ENCODE assay signal across 10 cellular contexts in the genomic region with DNA sequence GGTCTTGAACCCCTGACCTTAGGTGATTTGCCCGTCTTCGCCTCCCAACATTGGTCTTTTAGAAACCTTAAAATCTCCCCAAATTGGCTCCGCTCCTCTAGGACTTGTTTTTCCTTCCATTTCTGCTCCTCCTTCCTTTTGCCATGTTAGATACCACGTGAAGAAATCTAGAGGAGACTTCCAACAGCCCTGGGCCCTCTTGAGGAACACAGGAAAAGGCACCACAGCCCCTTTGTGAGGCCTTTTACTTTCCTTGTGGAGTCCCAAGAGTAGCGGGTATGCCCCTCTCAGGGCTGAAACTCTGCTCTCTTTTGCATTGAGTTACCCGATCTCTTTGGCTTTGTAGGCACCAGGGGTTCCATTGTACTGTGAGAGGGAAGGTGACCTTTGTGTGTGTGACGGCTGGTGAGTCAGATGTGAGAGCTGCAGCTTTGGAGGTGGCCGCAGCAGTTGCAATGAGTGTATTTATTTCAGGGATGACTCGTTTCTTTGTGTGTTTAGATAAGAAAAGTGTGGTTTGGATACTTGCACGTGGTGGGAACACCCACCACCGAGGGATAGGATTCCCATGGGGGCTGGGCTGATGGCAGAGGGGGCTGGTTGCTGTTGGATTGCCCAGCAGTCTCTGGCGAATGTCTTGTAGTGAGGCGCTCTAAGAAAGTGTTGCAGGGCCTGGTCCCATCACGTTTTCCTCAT.
A peak's percentile ranks its signal among the peaks of the same experiment; 100 is the strongest.
DNase-seq lines count a peak whose midpoint lies in the region; ATAC-seq, FAIRE-seq and TF ChIP-seq lines count a peak whose summit lies in the region.
"Had no signal": no experiment of that assay in that cellular context is flagged by ENCODE, and none has a peak within 500 bp of the region (broad histone marks: within the 10 kb centered on the region; RNA-seq: fewer than 3 reads in every experiment).

No MANE protein-coding gene starts in this region.

- DNase-seq in BJ (ENCODE audit: low read depth) (peak; percentile 76), HTR-8/SVneo (ENCODE audit: insufficient read length, low spot score) (peak; percentile 71), adrenal gland (peak in 6 of 7 donors; percentile 54 to 76 (median 62)), HepG2 (ENCODE audit: low spot score) (peak; percentile 80), HuH-7 (ENCODE audit: low spot score) (no peak)
- no peak for DNase-seq in CD8-positive, alpha-beta T cell
- DNase-seq in activated CD8-positive, alpha-beta memory T cell treated with anti-CD3 and anti-CD28 coated beads, Interleukin-2, amount 50 U/mL, for 48 hours = no peak

- H3K9me3 Mint-ChIP-seq in CD8-positive, alpha-beta T cell = no peaks in the 10 kb centered on the region
- H3K9me3 Mint-ChIP-seq: dendritic cell treated with granulocyte-macrophage colony-stimulating factor and Interleukin-4, amounts not matched to agents 40 ng/mL and 50 ng/mL, for 4 days had no signal

- H2AFZ ChIP-seq in HepG2 (ENCODE audit: low read length) = no peak overlapping the region

- POLR2A ChIA-PET in BJ (lab: Charles Lee) (no interaction called here), HepG2 (lab: Yijun Ruan, JAX) (no interaction called here)
- POLR2A ChIA-PET in CD8-positive, alpha-beta T cell (lab: Charles Lee) = no interaction called here

- BruUV-seq in HepG2 (replicated peaks; lab: Mats Ljungman, UMichigan) = no TSS peak

- CTCF ChIA-PET in BJ (lab: Yijun Ruan, JAX) (interaction anchor here (1.1 kb wide), 1 partner anchor 26 kb away, joined by 3 read pairs; no protein-coding TSS in a partner anchor), HepG2 (lab: Yijun Ruan, JAX; ENCODE audit: low intra/inter-chr PET ratio, low total read pairs) (no interaction called here)
- CTCF ChIA-PET in CD8-positive, alpha-beta T cell (lab: Charles Lee) = no interaction called here

- TF ChIP-seq CTCF in BJ (IDR thresholded peaks at IDR 0.05; ENCODE audit: insufficient read depth, low read depth, low read length) (no peak), adrenal gland (IDR thresholded peaks at IDR 0.05) (no peak), HepG2 (CRISPR knock-in tag; IDR thresholded peaks at IDR 0.05) (no peak)
- no peak for TF ChIP-seq CTCF in CD8-positive, alpha-beta T cell (IDR thresholded peaks at IDR 0.05)

- H3K4me1 ChIP-seq in adrenal gland (replicated peaks in 1 of 2) = no peaks in the 10 kb centered on the region
- peaks cover 13% of the 10 kb centered on the region for H3K4me1 ChIP-seq in HepG2 (ENCODE audit: insufficient read depth, low read length)
- no peaks in the 10 kb centered on the region for H3K4me1 ChIP-seq in CD8-positive, alpha-beta T cell (ENCODE audit: insufficient read depth, low read length)

- H3K9me3 ChIP-seq in adrenal gland (replicated peaks in 1 of 3) (no peaks in the 10 kb centered on the region), HepG2 (ENCODE audit: low read length) (no peaks in the 10 kb centered on the region)
- H3K9me3 ChIP-seq in CD8-positive, alpha-beta T cell (ENCODE audit: low read length) = no peaks in the 10 kb centered on the region
- H3K9me3 ChIP-seq: thoracic aorta had no signal

- peak overlapping the region; percentile 9 for H3K4me2 ChIP-seq in HepG2 (ENCODE audit: low read depth, low read length)

- no peaks in the 10 kb centered on the region for H3K36me3 Mint-ChIP-seq in CD8-positive, alpha-beta T cell

- H3K9ac ChIP-seq in HepG2 (ENCODE audit: insufficient read depth, low read depth, low read length) = no peak overlapping the region

- H3K27ac ChIP-seq in adrenal gland (peak overlapping the region in 2 of 5 donors; percentile 10 to 23), HepG2 (ENCODE audit: extremely low read length, insufficient read depth, low read length) (no peak overlapping the region)
- no peak overlapping the region for H3K27ac ChIP-seq in CD8-positive, alpha-beta T cell (ENCODE audit: low read depth, low read length)
- H3K27ac ChIP-seq: thoracic aorta had no signal

- H3K4me3 ChIP-seq in BJ (ENCODE audit: low read depth, low read length) (no peak overlapping the region), adrenal gland (no peak overlapping the region), HepG2 (replicated peaks in 1 of 3; ENCODE audit: insufficient read depth in 1 of 3, low read depth in 2 of 3, low read length in 3 of 3) (no peak overlapping the region)
- no peak overlapping the region for H3K4me3 ChIP-seq in CD8-positive, alpha-beta T cell (ENCODE audit: low read depth, low read length)
- H3K4me3 ChIP-seq: thoracic aorta had no signal

- H3K79me2 ChIP-seq in HepG2 (ENCODE audit: insufficient read depth, low read length) = no peaks in the 10 kb centered on the region

- TF ChIP-seq EP300 in HepG2 (IDR thresholded peaks at IDR 0.05; ENCODE audit: low read depth in 2 of 2, low read length in 2 of 2) (no peak), HepG2 (CRISPR knock-in tag; IDR thresholded peaks at IDR 0.05; ENCODE audit: borderline replicate concordance) (no peak; the same call in 1 of the 2 replicates)

- no peaks in the 10 kb centered on the region for H3K36me3 ChIP-seq in BJ (ENCODE audit: control insufficient read depth, insufficient read depth, low read length)
- no peaks in the 10 kb centered on the region for H3K36me3 ChIP-seq in adrenal gland (replicated peaks in 1 of 2)
- no peaks in the 10 kb centered on the region for H3K36me3 ChIP-seq in HepG2 (replicated peaks in 1 of 2; ENCODE audit: control insufficient read depth in 1 of 2, insufficient read depth in 2 of 2, low read length in 2 of 2)
- H3K36me3 ChIP-seq in CD8-positive, alpha-beta T cell (ENCODE audit: insufficient read depth, low read length) = no peaks in the 10 kb centered on the region
- H3K36me3 ChIP-seq: thoracic aorta had no signal

- ATAC-seq in HepG2 (peak; percentile 98), HG02870 (IDR thresholded peaks at IDR 0.05; ENCODE audit: unreplicated experiment) (no peak)
- ATAC-seq in CD8-positive, alpha-beta T cell = no peak

- 71 to 73% (median 72%) methylated on average over 14 of the region's 14 CpGs for WGBS in adrenal gland, 4 donors
- WGBS in HepG2 (ENCODE audit: low lambda C conversion rate) = 35% methylated on average over 14 of the region's 14 CpGs

- no peaks in the 10 kb centered on the region for H3K4me1 Mint-ChIP-seq in CD8-positive, alpha-beta T cell (ENCODE audit: low read depth)

- H3K27ac Mint-ChIP-seq in CD8-positive, alpha-beta T cell = no peak overlapping the region
- H3K27ac Mint-ChIP-seq: dendritic cell treated with granulocyte-macrophage colony-stimulating factor and Interleukin-4, amounts not matched to agents 40 ng/mL and 50 ng/mL, for 4 days had no signal

- H4K20me1 ChIP-seq in HepG2 (ENCODE audit: insufficient read depth, low read length) = no peaks in the 10 kb centered on the region

- TF ChIP-seq RAD21 in HepG2 (CRISPR knock-in tag; IDR thresholded peaks at IDR 0.05) = no peak

- intact Hi-C loops in adrenal gland (cut with DNase I) (no loop called here), HepG2 (cut with micrococcal nuclease; ENCODE audit: unreplicated experiment) (loop anchor here (1.0 kb wide), 1 partner anchor 215 kb away; no protein-coding TSS in a partner anchor)
- intact Hi-C loops in CD8-positive, alpha-beta T cell (cut with DNase I, micrococcal nuclease) = no loop called here

- no peak for FAIRE-seq in HTR-8/SVneo (lab: Jason Lieb, UNC)
- FAIRE-seq in HepG2 (lab: Jason Lieb, UNC) = peak; percentile 74

- TF ChIP-seq POLR2A in adrenal gland (IDR thresholded peaks at IDR 0.05) = no peak
- TF ChIP-seq POLR2A in HepG2 (IDR thresholded peaks at IDR 0.05; ENCODE audit: insufficient read depth in 1 of 2, low read depth in 2 of 2, low read length in 2 of 2) = no peak

- no peaks in the 10 kb centered on the region for H3K27me3 ChIP-seq in BJ (ENCODE audit: control insufficient read depth, insufficient read depth, low read length)
- no peaks in the 10 kb centered on the region for H3K27me3 ChIP-seq in adrenal gland
- 0 out of 5 replicates have a peak, but pooled peaks cover 0 to 3% of the 10 kb centered on the region in 2 experiments for H3K27me3 ChIP-seq in HepG2 (ENCODE audit: control insufficient read depth in 1 of 2, insufficient read depth in 2 of 2, low read length in 2 of 2)
- H3K27me3 ChIP-seq in CD8-positive, alpha-beta T cell (ENCODE audit: insufficient read depth, low read length) = no peaks in the 10 kb centered on the region

- H3K27me3 Mint-ChIP-seq in CD8-positive, alpha-beta T cell (ENCODE audit: low read depth) = no peaks in the 10 kb centered on the region

- in situ Hi-C loops in HepG2 (cut with HindIII; ENCODE audit: extremely low pct_ligation_motif_present, low pct_unique_long_range_greater_than_20kb) = no loop called here

- no peak overlapping the region for H3K4me3 Mint-ChIP-seq in CD8-positive, alpha-beta T cell
- H3K4me3 Mint-ChIP-seq: dendritic cell treated with granulocyte-macrophage colony-stimulating factor and Interleukin-4, amounts not matched to agents 40 ng/mL and 50 ng/mL, for 4 days had no signal

TF ChIP-seq in HepG2, 621 proteins besides CTCF, POLR2A, EP300 and RAD21 (continues in another document):
- TF ChIP-seq ESRRA (CRISPR knock-in tag; IDR thresholded peaks at IDR 0.05; ENCODE audit: low read depth) = 0 out of 2 replicates have a peak, but pooled peaks have one; percentile 29
- TF ChIP-seq JUND (CRISPR knock-in tag; IDR thresholded peaks at IDR 0.05) = peak; percentile 16; the same call in 1 of the 2 replicates
- TF ChIP-seq SAP130 (CRISPR knock-in tag; IDR thresholded peaks at IDR 0.05; ENCODE audit: low read depth) = 0 out of 2 replicates have a peak, but pooled peaks have one; percentile 35
- TF ChIP-seq, protein P1, sequence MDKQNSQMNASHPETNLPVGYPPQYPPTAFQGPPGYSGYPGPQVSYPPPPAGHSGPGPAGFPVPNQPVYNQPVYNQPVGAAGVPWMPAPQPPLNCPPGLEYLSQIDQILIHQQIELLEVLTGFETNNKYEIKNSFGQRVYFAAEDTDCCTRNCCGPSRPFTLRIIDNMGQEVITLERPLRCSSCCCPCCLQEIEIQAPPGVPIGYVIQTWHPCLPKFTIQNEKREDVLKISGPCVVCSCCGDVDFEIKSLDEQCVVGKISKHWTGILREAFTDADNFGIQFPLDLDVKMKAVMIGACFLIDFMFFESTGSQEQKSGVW (CRISPR knock-in tag; IDR thresholded peaks at IDR 0.05; ENCODE audit: borderline replicate concordance) = no peak
- peak; percentile 73 for TF ChIP-seq XRCC5 (optimal IDR thresholded peaks at IDR 0.05; ENCODE audit: low read length)
- TF ChIP-seq SOX13 (IDR thresholded peaks at IDR 0.05) = no peak
- TF ChIP-seq SOX13 (CRISPR knock-in tag; conservative IDR thresholded peaks at IDR 0.05 in 1 of 2, IDR thresholded peaks at IDR 0.05 in 1 of 2) = peak in 1 of 2 experiments; percentile 58; a peak in 1 of 4 replicates
- no peak for TF ChIP-seq KMT2B (CRISPR knock-in tag; IDR thresholded peaks at IDR 0.05)
- TF ChIP-seq FOXP1 (IDR thresholded peaks at IDR 0.05) = no peak
- TF ChIP-seq FOXP1 (CRISPR knock-in tag; IDR thresholded peaks at IDR 0.05) = 0 out of 2 replicates have a peak, but pooled peaks have one; percentile 25
- TF ChIP-seq NFYC (CRISPR knock-in tag; IDR thresholded peaks at IDR 0.05) = no peak

Comparison
In these comparisons a context has a peak if more than half of its experiments do, and no peak if none do; other contexts are left out.
1. DNase-seq: peak in BJ (single experiment), HTR-8/SVneo (single experiment), adrenal gland (6 of 7) and HepG2 (single experiment); none in HuH-7 (single experiment), CD8-positive, alpha-beta T cell (0 of 7) and activated CD8-positive, alpha-beta memory T cell treated with anti-CD3 and anti-CD28 coated beads, Interleukin-2, amount 50 U/mL, for 48 hours (single experiment).